9 cellular contexts compared by ENCODE assay signal in genomic region chr11:86515297-86516094, GRCh38.
A peak's percentile ranks its signal among the peaks of the same experiment; 100 is the strongest.
DNase-seq lines count a peak whose midpoint lies in the region; ATAC-seq and TF ChIP-seq lines count a peak whose summit lies in the region.
"Had no signal": no experiment of that assay in that cellular context is flagged by ENCODE, and none has a peak within 500 bp of the region (broad histone marks: within the 10 kb centered on the region; RNA-seq: fewer than 3 reads in every experiment).

No MANE protein-coding gene starts in this region.

- H3K4me2 ChIP-seq in GM23338 (no peak overlapping the region), skeletal muscle satellite cell (ENCODE audit: low read length) (peak overlapping the region; percentile 46)

- peaks cover 2% of the 10 kb centered on the region for H3K27me3 Mint-ChIP-seq in GM23338 (ENCODE audit: insufficient read depth, low read depth, poor library complexity)

- H3K36me3 Mint-ChIP-seq in GM23338 (ENCODE audit: low read depth): no peaks in the 10 kb centered on the region

- H2AFZ ChIP-seq in GM23338: 0 out of 2 replicates have a peak overlapping the region, but pooled peaks have one; percentile 23

- no peaks in the 10 kb centered on the region for H3K27me3 ChIP-seq in GM23338 (ENCODE audit: insufficient read depth)
- H3K27me3 ChIP-seq in skeletal muscle satellite cell (ENCODE audit: control insufficient read depth, insufficient read depth, low read length): no peaks in the 10 kb centered on the region

- DNase-seq in GM23338 (ENCODE audit: low spot score) (no peak), SW 1271 (lab: John Stamatoyannopoulos, UW) (peak; percentile 65 to 90), glomerular visceral epithelial cell (ENCODE audit: extremely low spot score) (peak; percentile 86), GM19238 (ENCODE audit: insufficient read length, low spot score) (no peak), GM13976 (ENCODE audit: low spot score) (no peak), SIG-M5 (lab: John Stamatoyannopoulos, UW) (no peak)
- no peak for DNase-seq in activated CD4-positive, alpha-beta T cell treated with anti-CD3 and anti-CD28 coated beads for 48 hours
- DNase-seq: effector CD4-positive, alpha-beta T cell had no signal

- peaks cover 28% of the 10 kb centered on the region for H3K4me1 ChIP-seq in GM23338 (ENCODE audit: insufficient read depth)
- H3K4me1 ChIP-seq in skeletal muscle satellite cell (ENCODE audit: control insufficient read depth, insufficient read depth, low read length): peaks cover 48% of the 10 kb centered on the region

- no peak overlapping the region for H3K4me3 Mint-ChIP-seq in GM23338

- H3K27ac Mint-ChIP-seq in GM23338: 0 out of 2 replicates have a peak overlapping the region, but pooled peaks have one; percentile 13

- no peaks in the 10 kb centered on the region for H3F3A ChIP-seq in GM23338 (replicated peaks; ENCODE audit: low read depth)

- H3K27ac ChIP-seq in GM23338 (ENCODE audit: low read depth): no peak overlapping the region

- H3K9ac ChIP-seq in skeletal muscle satellite cell (ENCODE audit: low read depth, low read length): peak overlapping the region; percentile 17

- H3K9me2 ChIP-seq in GM23338 (ENCODE audit: insufficient read depth): peaks cover 12% of the 10 kb centered on the region

- H3K4me1 Mint-ChIP-seq in GM23338: peaks cover 16% of the 10 kb centered on the region

- no peaks in the 10 kb centered on the region for H3K79me2 ChIP-seq in GM23338 (replicated peaks; ENCODE audit: insufficient read depth)

- H3K4me3 ChIP-seq in GM23338 (no peak overlapping the region), skeletal muscle satellite cell (ENCODE audit: low read length) (no peak overlapping the region)

- 0 out of 2 replicates have a peak, but pooled peaks cover 6% of the 10 kb centered on the region for H3K36me3 ChIP-seq in GM23338 (ENCODE audit: insufficient read depth)
- no peaks in the 10 kb centered on the region for H3K36me3 ChIP-seq in skeletal muscle satellite cell (ENCODE audit: insufficient read depth, low read length)

- no peaks in the 10 kb centered on the region for H3K9me3 ChIP-seq in skeletal muscle satellite cell (replicated peaks; ENCODE audit: low read length)

- no peak for ATAC-seq in GM23338

- no peaks in the 10 kb centered on the region for H3K9me3 Mint-ChIP-seq in GM23338

- no peak for TF ChIP-seq CTCF in GM23338 (conservative IDR thresholded peaks at IDR 0.05; ENCODE audit: low read depth in 2 of 2)
- no peak for TF ChIP-seq CTCF in GM13976 (IDR thresholded peaks at IDR 0.05; ENCODE audit: borderline replicate concordance, control extremely low read depth, extremely low read depth, insufficient read depth, missing control alignments)

- in situ Hi-C loops in GM13976 (cut with MboI; ENCODE audit: low sequenced_read_pairs, unreplicated experiment): no loop called here

- no peaks in the 10 kb centered on the region for H4K20me1 ChIP-seq in GM23338 (replicated peaks; ENCODE audit: insufficient read depth)

TF ChIP-seq in GM23338, 12 proteins besides CTCF, POLR2A, EP300 and RAD21 (continues in another document):
- TF ChIP-seq ZNF114 (CRISPR knock-in tag; IDR thresholded peaks at IDR 0.05): no peak
- no peak for TF ChIP-seq ETS1 (IDR thresholded peaks at IDR 0.05)
- no peak for TF ChIP-seq POLR2AphosphoS5 (IDR thresholded peaks at IDR 0.05; ENCODE audit: low read depth)
- TF ChIP-seq STAT1 (IDR thresholded peaks at IDR 0.05; ENCODE audit: unreplicated experiment): no peak
- TF ChIP-seq ZNF462 (CRISPR knock-in tag; IDR thresholded peaks at IDR 0.05): no peak
- TF ChIP-seq NANOG (IDR thresholded peaks at IDR 0.05; ENCODE audit: borderline replicate concordance): no peak
- TF ChIP-seq CREB1 (CRISPR knock-in tag; IDR thresholded peaks at IDR 0.05; ENCODE audit: low read depth): no peak
- TF ChIP-seq ZNF331 (CRISPR knock-in tag; IDR thresholded peaks at IDR 0.05; ENCODE audit: low read depth): no peak

Comparison
In these comparisons a context has a peak if more than half of its experiments do, and no peak if none do; other contexts are left out.
1. DNase-seq: peak in SW 1271 (2 of 2) and glomerular visceral epithelial cell (single experiment); none in GM23338 (single experiment), GM19238 (single experiment), activated CD4-positive, alpha-beta T cell treated with anti-CD3 and anti-CD28 coated beads for 48 hours (single experiment), GM13976 (single experiment) and SIG-M5 (single experiment).